ENCODE assay signal across 14 cellular contexts in the genomic region with DNA sequence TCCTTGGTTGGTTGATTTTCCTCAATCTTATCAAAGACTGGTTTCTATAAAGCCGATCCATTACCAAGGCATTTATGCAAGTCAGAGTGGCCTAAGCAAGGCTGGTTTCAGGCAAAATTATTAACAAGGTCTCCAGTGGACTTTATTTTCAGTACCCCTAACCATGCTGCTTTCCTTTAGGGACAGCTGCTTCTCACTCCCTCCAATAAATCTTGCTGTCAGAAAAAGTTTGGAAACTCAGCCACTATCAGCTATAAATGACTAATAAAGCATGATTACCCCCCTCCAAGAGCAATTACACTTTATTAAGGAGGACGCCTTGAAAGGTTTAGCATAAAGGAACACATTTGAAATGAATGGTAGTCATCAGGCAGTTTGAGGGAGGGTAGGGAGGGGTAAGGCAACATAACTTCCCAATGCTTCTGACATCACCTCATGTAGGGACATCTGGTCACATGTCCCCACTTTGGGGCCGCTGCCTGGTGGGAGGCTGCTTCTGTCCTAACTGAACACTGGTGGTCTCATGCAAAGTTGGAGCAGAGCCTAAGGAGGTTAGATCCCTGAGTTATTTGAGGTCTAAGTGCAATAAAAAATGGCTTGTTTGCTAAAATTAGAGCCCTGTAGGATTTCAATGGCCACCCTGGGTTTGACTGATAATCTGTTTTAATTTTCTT. TPM values are rescaled to one million over a fixed set of nuclear protein-coding genes. Genes with fewer than 3 reads are reported as not detected.
"Had no signal": no experiment of that assay in that cellular context is flagged by ENCODE, and none has a peak within 500 bp of the region (broad histone marks: within the 10 kb centered on the region; RNA-seq: fewer than 3 reads in every experiment).

No MANE protein-coding gene starts in this region.

- H3K4me3 Mint-ChIP-seq: activated CD4-positive, alpha-beta memory T cell treated with anti-CD3 and anti-CD28 coated beads for 36 hours; natural killer cell had no signal

- H3K4me1 Mint-ChIP-seq: natural killer cell had no signal

- H3K4me3 ChIP-seq: ascending aorta, lung, ovary, thyroid gland had no signal

- H3K36me3 ChIP-seq: ascending aorta, ovary, thyroid gland had no signal

- DNase-seq: activated CD4-positive, alpha-beta memory T cell treated with anti-CD3 and anti-CD28 coated beads for 36 hours; caudate nucleus; cortex of kidney; kidney glomerular epithelial cell; natural killer cell; ovary; small intestine; T1000; thyroid gland had no signal

- H3K27ac ChIP-seq: ascending aorta, ovary, thyroid gland, VCaP had no signal

- H3K9me3 Mint-ChIP-seq: activated CD4-positive, alpha-beta memory T cell treated with anti-CD3 and anti-CD28 coated beads for 36 hours; natural killer cell had no signal

- H3K9me3 ChIP-seq: ascending aorta, ovary, thyroid gland had no signal

- H3K4me1 ChIP-seq: thyroid gland had no signal

- ATAC-seq: natural killer cell had no signal

- H3K36me3 Mint-ChIP-seq: activated CD4-positive, alpha-beta memory T cell treated with anti-CD3 and anti-CD28 coated beads for 36 hours; natural killer cell had no signal

- H3K27ac Mint-ChIP-seq: activated CD4-positive, alpha-beta memory T cell treated with anti-CD3 and anti-CD28 coated beads for 36 hours; natural killer cell had no signal

- FAIRE-seq: small intestine, urothelium cell line had no signal

- H3K27me3 ChIP-seq: ascending aorta, ovary, thyroid gland had no signal

RNA-seq across cellular contexts. Expression of a gene that starts 58.0 kb away (rescaled TPM):
- total RNA-seq: mononuclear cell had no signal
